14 cellular contexts compared by ENCODE assay signal in the genomic region with DNA sequence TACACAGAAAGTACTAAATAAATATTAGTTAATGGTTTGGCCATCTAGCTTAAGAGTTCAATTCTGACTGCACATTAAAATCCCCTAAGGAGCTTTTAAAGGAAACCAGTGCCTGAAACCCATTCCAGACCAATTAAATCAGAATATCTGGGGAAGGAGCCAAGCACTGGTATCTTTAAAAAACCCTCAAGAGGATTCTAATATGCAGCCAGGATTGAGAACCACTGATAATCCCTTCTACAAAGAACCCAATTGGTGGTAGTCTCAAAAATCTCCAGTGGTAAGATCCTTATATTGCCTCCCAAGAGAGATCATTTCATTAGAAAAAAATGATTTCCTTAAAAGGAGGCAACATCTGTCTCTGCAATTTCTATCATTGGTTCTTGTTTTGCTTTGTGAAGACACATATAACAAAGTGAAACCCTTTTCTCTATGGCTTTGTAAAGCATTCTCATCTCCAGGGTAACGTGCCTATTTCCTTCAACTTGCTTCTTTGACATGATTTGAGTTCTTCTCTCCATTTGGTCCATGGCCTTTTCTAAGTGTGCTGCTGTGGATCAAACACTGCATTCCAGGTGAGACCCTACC. TPM values are rescaled to one million over a fixed set of nuclear protein-coding genes. Genes with fewer than 3 reads are reported as not detected.
DNase-seq lines count a peak whose midpoint lies in the region; ATAC-seq and TF ChIP-seq lines count a peak whose summit lies in the region.
"Had no signal": no experiment of that assay in that cellular context is flagged by ENCODE, and none has a peak within 500 bp of the region (broad histone marks: within the 10 kb centered on the region; RNA-seq: fewer than 3 reads in every experiment).

No MANE protein-coding gene starts in this region.

- H3K27me3 Mint-ChIP-seq in memory B cell: no peaks in the 10 kb centered on the region
- H3K27me3 Mint-ChIP-seq in Calu3 (ENCODE audit: unreplicated experiment): no peaks in the 10 kb centered on the region
- H3K27me3 Mint-ChIP-seq: CD4-positive, alpha-beta memory T cell; central memory CD8-positive, alpha-beta T cell had no signal

- no peak for TF ChIP-seq CTCF in AG10803 (conservative IDR thresholded peaks at IDR 0.05; ENCODE audit: low read length)
- no peak for TF ChIP-seq CTCF in Calu3 (IDR thresholded peaks at IDR 0.05; ENCODE audit: unreplicated experiment)

- H3K4me1 Mint-ChIP-seq in memory B cell (peaks cover 16% of the 10 kb centered on the region), Calu3 (ENCODE audit: low read depth, unreplicated experiment) (no peaks in the 10 kb centered on the region)

- ATAC-seq in memory B cell (ENCODE audit: low read depth): peak; percentile 24

- H3K27ac Mint-ChIP-seq in memory B cell: peak overlapping the region; percentile 58
- no peak overlapping the region for H3K27ac Mint-ChIP-seq in Calu3 (ENCODE audit: unreplicated experiment)
- H3K27ac Mint-ChIP-seq: stimulated activated naive B cell treated with anti-CD40 and anti-IgM and Interleukin-4, amounts not matched to agents 10 μg/mL and 1 μg/mL and 100 μg/mL, for 72 hours had no signal

- DNase-seq in AG10803 (ENCODE audit: low read depth): peak; percentile 79
- DNase-seq in GM04503 (ENCODE audit: low read depth): peak; percentile 68
- DNase-seq in astrocyte of the hippocampus (ENCODE audit: low read depth, low spot score): peak; percentile 25
- DNase-seq in memory B cell (ENCODE audit: low spot score in 2 of 2): no peak
- DNase-seq in COR-L47 (lab: John Stamatoyannopoulos, UW): no peak
- DNase-seq in stimulated activated CD4-positive, alpha-beta T cell treated with anti-CD3 and anti-CD28 coated beads, Interleukin-4, amount 100 ng/mL, for 4 hours: no peak
- DNase-seq in stimulated activated CD8-positive, alpha-beta memory T cell treated with anti-CD3 and anti-CD28 coated beads, Interleukin-4, amount 100 ng/mL, for 48 hours: no peak
- DNase-seq in Calu3: no peak
- DNase-seq: activated CD4-positive, CD25-positive, alpha-beta regulatory T cell treated with anti-CD3 and anti-CD28 coated beads, Interleukin-2, amount 50 U/mL, for 72 hours; CD4-positive, alpha-beta memory T cell; erythroblast; NCI-H2081; stimulated activated naive B cell treated with anti-CD40 and anti-IgM and Interleukin-4, amounts not matched to agents 10 μg/mL and 1 μg/mL and 100 μg/mL, for 72 hours had no signal

- peaks cover 5% of the 10 kb centered on the region for H3K36me3 Mint-ChIP-seq in memory B cell
- H3K36me3 Mint-ChIP-seq in Calu3 (ENCODE audit: insufficient read depth, unreplicated experiment): no peaks in the 10 kb centered on the region

- CTCF ChIA-PET in Calu3 (lab: Charles Lee): no interaction called here

- no peaks in the 10 kb centered on the region for H3K9me3 Mint-ChIP-seq in memory B cell
- H3K9me3 Mint-ChIP-seq in Calu3 (ENCODE audit: low read depth, unreplicated experiment): no peaks in the 10 kb centered on the region
- H3K9me3 Mint-ChIP-seq: CD4-positive, alpha-beta memory T cell; central memory CD8-positive, alpha-beta T cell; stimulated activated naive B cell treated with anti-CD40 and anti-IgM and Interleukin-4, amounts not matched to agents 10 μg/mL and 1 μg/mL and 100 μg/mL, for 72 hours had no signal

- H3K4me3 Mint-ChIP-seq in memory B cell (peak overlapping the region; percentile 27), Calu3 (ENCODE audit: low read depth, unreplicated experiment) (no peak overlapping the region)
- H3K4me3 Mint-ChIP-seq: central memory CD8-positive, alpha-beta T cell; stimulated activated naive B cell treated with anti-CD40 and anti-IgM and Interleukin-4, amounts not matched to agents 10 μg/mL and 1 μg/mL and 100 μg/mL, for 72 hours had no signal

- H3K4me3 ChIP-seq in AG10803 (ENCODE audit: low read length): no peak overlapping the region

- BruUV-seq in Calu3 (replicated peaks; lab: Mats Ljungman, UMichigan): no TSS peak

- intact Hi-C loops in Calu3 (cut with micrococcal nuclease; ENCODE audit: unreplicated experiment): no loop called here

RNA-seq across cellular contexts. Expression of a gene that starts 3.5 kb away (rescaled TPM):
- not detected in 2 replicates for total RNA-seq in Calu3 (2022)

RNA-seq across cellular contexts. Expression of a gene that starts 31.7 kb away (rescaled TPM):
- total RNA-seq in Calu3 (2022): not detected in 2 replicates
- total RNA-seq: CD4-positive, alpha-beta memory T cell had no signal

Comparison
In these comparisons a context has a peak if more than half of its experiments do, and no peak if none do; other contexts are left out.
1. DNase-seq: peak in AG10803 (single experiment), GM04503 (single experiment) and astrocyte of the hippocampus (single experiment); none in memory B cell (0 of 2), COR-L47 (single experiment), stimulated activated CD4-positive, alpha-beta T cell treated with anti-CD3 and anti-CD28 coated beads, Interleukin-4, amount 100 ng/mL, for 4 hours (0 of 2), stimulated activated CD8-positive, alpha-beta memory T cell treated with anti-CD3 and anti-CD28 coated beads, Interleukin-4, amount 100 ng/mL, for 48 hours (single experiment) and Calu3 (single experiment).